Comparison of ENCODE assay signal across 26 cellular contexts in genomic region chr22:48688366-48688765, GRCh38.
"Had no signal": no experiment of that assay in that cellular context is flagged by ENCODE, and none has a peak within 500 bp of the region (broad histone marks: within the 10 kb centered on the region; RNA-seq: fewer than 3 reads in every experiment).

No MANE protein-coding gene starts in this region.

- H3K4me1 ChIP-seq: stomach, suprapubic skin, thyroid gland, tibial artery, transverse colon, upper lobe of left lung, upper lobe of right lung, uterus, vagina had no signal

- H3K4me3 ChIP-seq: stomach, suprapubic skin, testis, thoracic aorta, thyroid gland, tibial artery, tibial nerve, transverse colon, upper lobe of left lung, upper lobe of right lung, uterus, vagina had no signal

- H3K9me3 ChIP-seq: stomach, suprapubic skin, testis, thoracic aorta, thyroid gland, tibial artery, tibial nerve, transverse colon, upper lobe of left lung, upper lobe of right lung, uterus, vagina had no signal

- DNase-seq: stimulated activated CD4-positive, alpha-beta T cell treated with anti-CD3 and anti-CD28 coated beads, Interleukin-2, amount 100 ng/mL, for 48 hours; stimulated activated CD4-positive, alpha-beta T cell treated with anti-CD3 and anti-CD28 coated beads, Interleukin-4, amount 100 ng/mL, for 1 hour; stimulated activated CD4-positive, alpha-beta T cell treated with anti-CD3 and anti-CD28 coated beads, Interleukin-4, amount 100 ng/mL, for 24 hours; stimulated activated CD4-positive, alpha-beta T cell treated with anti-CD3 and anti-CD28 coated beads, Interleukin-4, amount 100 ng/mL, for 4 hours; stimulated activated CD8-positive, alpha-beta memory T cell treated with anti-CD3 and anti-CD28 coated beads, Interleukin-4, amount 100 ng/mL, for 48 hours; stimulated activated naive B cell treated with anti-CD40 and anti-IgM and Interleukin-4, amounts not matched to agents 10 μg/mL and 1 μg/mL and 100 μg/mL, for 72 hours; stimulated activated naive CD4-positive, alpha-beta T cell; stimulated activated naive CD4-positive, alpha-beta T cell treated with Interleukin-2 at 50 U/mL for 16 hours; stimulated activated naive CD8-positive, alpha-beta T cell treated with anti-CD3 and anti-CD28 coated beads, Interleukin-15, amount 100 ng/mL, for 72 hours; stimulated activated naive CD8-positive, alpha-beta T cell treated with anti-CD3 and anti-CD28 coated beads, Interleukin-15, Interleukin-2, amounts not matched to agents 100 U/mL and 50 U/mL, for 24 hours; stomach; substantia nigra; testis; thyroid gland; tibial artery; transverse colon; trophoblast cell; upper lobe of right lung; uterus had no signal

- H3K36me3 ChIP-seq: stomach, suprapubic skin, thoracic aorta, thyroid gland, tibial artery, tibial nerve, transverse colon, upper lobe of left lung, upper lobe of right lung, uterus, vagina had no signal

- H3K27me3 ChIP-seq: stomach, suprapubic skin, testis, thyroid gland, tibial artery, tibial nerve, transverse colon, upper lobe of left lung, upper lobe of right lung, uterus, vagina had no signal

- ATAC-seq: stimulated activated effector memory CD8-positive, alpha-beta T cell treated with anti-CD3 and anti-CD28 coated beads, Interleukin-12 subunit alpha, Interleukin-12 subunit beta, amount 100 ng/mL, for 72 hours; stimulated activated memory B cell treated with anti-CD40 and anti-IgM and Interleukin-4, amounts not matched to agents 10 μg/mL and 1 μg/mL and 100 μg/mL, for 72 hours; stimulated activated naive B cell treated with anti-CD40 and anti-IgM and Interleukin-4, amounts not matched to agents 10 μg/mL and 1 μg/mL and 100 μg/mL, for 72 hours; stimulated activated naive CD8-positive, alpha-beta T cell treated with anti-CD3 and anti-CD28 coated beads, Interleukin-15, amount 100 ng/mL, for 72 hours; stimulated activated naive CD8-positive, alpha-beta T cell treated with anti-CD3 and anti-CD28 coated beads, Interleukin-15, Interleukin-2, amounts not matched to agents 100 U/mL and 50 U/mL, for 24 hours; upper lobe of right lung had no signal

- H3K27ac ChIP-seq: stomach, suprapubic skin, testis, thoracic aorta, thyroid gland, tibial artery, transverse colon, upper lobe of left lung, upper lobe of right lung, uterus, vagina had no signal
